Comparison of ENCODE assay signal across 13 cellular contexts in the genomic region with DNA sequence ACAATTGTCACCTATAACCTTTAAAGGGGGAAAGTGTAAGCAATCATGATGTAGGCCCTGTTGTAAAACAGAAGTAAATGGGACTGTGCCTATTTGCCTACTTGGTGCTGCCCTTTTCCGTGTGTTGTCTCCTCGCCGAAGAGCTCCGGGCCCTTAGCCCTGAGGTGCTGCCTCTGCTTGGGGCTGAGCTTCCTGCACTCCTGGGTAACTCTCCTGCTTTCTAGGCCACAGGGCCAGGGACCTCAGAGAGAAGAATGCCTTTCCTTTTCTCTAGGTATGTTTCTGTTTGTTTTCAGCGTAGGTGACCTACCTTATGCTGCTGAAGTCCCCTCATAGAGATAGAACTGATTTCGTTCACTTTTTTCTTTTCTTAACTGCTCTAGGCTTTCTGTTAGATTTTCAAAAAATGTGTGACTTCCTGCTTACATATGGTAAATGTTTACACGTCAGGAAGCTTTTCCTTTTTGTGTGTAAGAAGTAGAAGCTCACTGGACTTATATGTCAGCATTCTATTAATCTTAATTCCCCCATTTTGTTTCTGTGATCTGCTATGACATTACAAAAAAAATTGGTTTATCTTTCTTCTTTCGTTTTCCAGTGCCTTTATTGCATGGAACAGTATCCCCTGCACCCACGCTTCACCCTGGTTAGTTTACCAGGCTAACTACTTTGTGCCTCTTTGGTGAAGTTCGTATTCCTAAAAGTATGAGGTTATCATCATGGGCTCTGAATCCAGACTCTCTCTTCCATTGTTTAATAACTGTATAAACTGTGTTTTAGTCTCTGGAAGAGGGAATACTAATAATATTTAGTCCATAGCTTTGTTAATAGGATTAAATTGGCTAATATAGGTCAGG.
DNase-seq lines count a peak whose midpoint lies in the region; ATAC-seq and TF ChIP-seq lines count a peak whose summit lies in the region.
"Had no signal": no experiment of that assay in that cellular context is flagged by ENCODE, and none has a peak within 500 bp of the region (broad histone marks: within the 10 kb centered on the region; RNA-seq: fewer than 3 reads in every experiment).

No MANE protein-coding gene starts in this region.

- H3K27me3 Mint-ChIP-seq in effector memory CD8-positive, alpha-beta T cell: no peaks in the 10 kb centered on the region

- peak overlapping the region in 8 of 12 donors; percentile 5 to 30 (median 16) for H3K4me3 ChIP-seq in heart left ventricle
- no peak overlapping the region for H3K4me3 ChIP-seq in lower lobe of right lung
- peak overlapping the region in 1 of 4 donors; percentile 1 for H3K4me3 ChIP-seq in upper lobe of left lung
- H3K4me3 ChIP-seq in brain microvascular endothelial cell (ENCODE audit: low read depth, low read length): no peak overlapping the region

- WGBS in heart left ventricle, 4 donors: 65 to 78% (median 71%) methylated on average over 10 of the region's 10 CpGs
- 50 to 51% methylated on average over 10 of the region's 10 CpGs for WGBS in upper lobe of left lung, 2 donors

- H3K4me3 Mint-ChIP-seq in effector memory CD8-positive, alpha-beta T cell: peak overlapping the region; percentile 41 to 62

- peak in 2 of 4 donors; percentile 48 to 52 for ATAC-seq in heart left ventricle
- no peak for ATAC-seq in Right ventricle myocardium inferior
- ATAC-seq in effector memory CD8-positive, alpha-beta T cell (replicated peaks): peak; percentile 48
- ATAC-seq in lower lobe of right lung: peak; percentile 63 to 83
- peak; percentile 38 to 40 for ATAC-seq in upper lobe of left lung (ENCODE audit: low FRiP score in 2 of 2)

- intact Hi-C loops in heart left ventricle (cut with DNase I): loop anchor here in 1 of 10 donors (10.0 kb wide), 1 partner anchor 59 kb away; a partner anchor contains a TSS
- intact Hi-C loops in Right ventricle myocardium inferior (cut with DNase I): loop anchor here (5.0 kb wide), 1 partner anchor 43 kb away; no protein-coding TSS in a partner anchor
- intact Hi-C loops in lower lobe of right lung (cut with DNase I): no loop called here

- H3K4me1 Mint-ChIP-seq in effector memory CD8-positive, alpha-beta T cell (ENCODE audit: low read depth in 2 of 2): peaks cover 3 to 13% of the 10 kb centered on the region in 2 donors

- no peak for DNase-seq in heart left ventricle
- DNase-seq in Right ventricle myocardium inferior (ENCODE audit: missing footprints): no peak
- peak in 1 of 3 experiments; percentile 6 for DNase-seq in effector memory CD8-positive, alpha-beta T cell
- no peak for DNase-seq in lower lobe of right lung
- DNase-seq in upper lobe of left lung: peak in 1 of 2 donors; percentile 40
- no peak for DNase-seq in NCI-H774 (lab: John Stamatoyannopoulos, UW)
- no peak for DNase-seq in SHP77 treated with DMSO at 0.1 percent for 48 hours (lab: John Stamatoyannopoulos, UW)
- no peak for DNase-seq in brain microvascular endothelial cell
- DNase-seq: amniotic stem cell; effector CD4-positive, alpha-beta T cell; NCI-H146; NCI-H526; stimulated activated CD4-positive, alpha-beta T cell treated with anti-CD3 and anti-CD28 coated beads, Interleukin-4, amount 100 ng/mL, for 1 hour had no signal

- no peaks in the 10 kb centered on the region for H3K27me3 ChIP-seq in heart left ventricle
- H3K27me3 ChIP-seq in lower lobe of right lung (ENCODE audit: low read depth): no peaks in the 10 kb centered on the region
- H3K27me3 ChIP-seq in upper lobe of left lung: no peaks in the 10 kb centered on the region
- H3K27me3 ChIP-seq in brain microvascular endothelial cell (replicated peaks): no peaks in the 10 kb centered on the region

- H3K9me3 Mint-ChIP-seq in effector memory CD8-positive, alpha-beta T cell: no peaks in the 10 kb centered on the region

- H3K36me3 Mint-ChIP-seq in effector memory CD8-positive, alpha-beta T cell (ENCODE audit: insufficient read depth): no peaks in the 10 kb centered on the region

- TF ChIP-seq POLR2A in heart left ventricle (IDR thresholded peaks at IDR 0.05) (no peak), upper lobe of left lung (IDR thresholded peaks at IDR 0.05) (no peak)

- H3K9me3 ChIP-seq in heart left ventricle: peaks cover 0 to 18% (median 3%) of the 10 kb centered on the region in 12 donors
- no peaks in the 10 kb centered on the region for H3K9me3 ChIP-seq in lower lobe of right lung
- H3K9me3 ChIP-seq in upper lobe of left lung: peaks cover 0 to 5% (median 0%) of the 10 kb centered on the region in 4 donors

- TF ChIP-seq EP300 in upper lobe of left lung (IDR thresholded peaks at IDR 0.05): no peak

- TF ChIP-seq CTCF in heart left ventricle (IDR thresholded peaks at IDR 0.05) (no peak), lower lobe of right lung (IDR thresholded peaks at IDR 0.05) (no peak), upper lobe of left lung (IDR thresholded peaks at IDR 0.05) (no peak), brain microvascular endothelial cell (IDR thresholded peaks at IDR 0.05; ENCODE audit: low read depth, low read length, missing control alignments) (no peak)

- H3K27ac ChIP-seq in heart left ventricle (peak overlapping the region in 3 of 12 donors; percentile 19 to 39 (median 28)), lower lobe of right lung (peak overlapping the region; percentile 42), upper lobe of left lung (peak overlapping the region; percentile 10 to 41 (median 32)), brain microvascular endothelial cell (no peak overlapping the region)

- H3K36me3 ChIP-seq in heart left ventricle (no peaks in the 10 kb centered on the region), lower lobe of right lung (no peaks in the 10 kb centered on the region), upper lobe of left lung (no peaks in the 10 kb centered on the region), brain microvascular endothelial cell (replicated peaks) (no peaks in the 10 kb centered on the region)

- in situ Hi-C loops in brain microvascular endothelial cell (cut with HindIII; ENCODE audit: low pct_ligation_motif_present, low sequenced_read_pairs): no loop called here

- H3K4me1 ChIP-seq in heart left ventricle: peaks cover 0 to 28% (median 12%) of the 10 kb centered on the region in 12 donors
- H3K4me1 ChIP-seq in lower lobe of right lung: peaks cover 8% of the 10 kb centered on the region
- H3K4me1 ChIP-seq in upper lobe of left lung: peaks cover 0 to 7% (median 5%) of the 10 kb centered on the region in 4 donors

- peak overlapping the region; percentile 90 to 95 for H3K27ac Mint-ChIP-seq in effector memory CD8-positive, alpha-beta T cell

Comparison
In these comparisons a context has a peak if more than half of its experiments do, and no peak if none do; other contexts are left out.
1. H3K4me3 ChIP-seq: peak in heart left ventricle (8 of 12); none in lower lobe of right lung (single experiment) and brain microvascular endothelial cell (single experiment).